Comparison of ENCODE assay signal across 6 cellular contexts in the genomic region with DNA sequence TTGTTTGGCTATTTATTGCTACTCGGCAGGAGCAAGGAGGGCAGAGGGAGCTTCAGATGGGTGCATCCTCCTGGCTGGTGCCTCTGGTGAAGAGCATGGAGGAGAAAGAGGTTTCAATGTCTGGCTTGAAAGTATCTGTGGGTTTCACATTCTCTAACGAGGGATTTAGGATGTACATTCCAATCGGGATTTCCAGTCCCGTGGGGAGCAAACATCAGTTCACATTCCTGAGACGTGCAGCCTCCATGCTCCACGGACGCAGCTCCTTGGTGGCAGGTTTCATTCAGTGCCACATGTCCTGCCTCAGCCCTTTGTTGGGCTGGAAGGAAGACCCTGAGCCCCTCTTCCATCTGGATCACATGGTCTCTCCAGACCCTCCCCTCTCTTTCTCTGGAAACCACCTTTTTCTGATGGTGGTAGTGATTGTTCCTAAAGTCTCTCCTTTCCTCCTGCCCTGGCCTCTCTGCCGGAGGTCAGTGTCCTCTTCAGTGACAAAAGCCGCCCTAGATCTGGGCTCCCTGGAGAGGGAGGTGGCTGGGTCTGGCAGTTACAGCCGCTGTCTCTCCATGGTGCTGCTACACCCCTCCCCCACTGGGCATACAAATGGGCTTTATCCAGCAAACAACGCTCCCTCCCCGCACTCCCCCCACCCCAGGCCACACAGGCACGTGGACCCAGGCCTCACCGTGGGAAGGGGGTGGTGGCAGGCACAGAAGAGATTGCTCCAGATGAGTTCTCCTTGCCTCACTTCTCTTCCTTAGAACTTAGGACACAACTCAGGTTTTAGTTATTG. TPM values are rescaled to one million over a fixed set of nuclear protein-coding genes. Genes with fewer than 3 reads are reported as not detected.
DNase-seq lines count a peak whose midpoint lies in the region; ATAC-seq and TF ChIP-seq lines count a peak whose summit lies in the region.

No MANE protein-coding gene starts in this region.

- peak overlapping the region; percentile 99 for H3K27ac Mint-ChIP-seq in nephron progenitor cell

- H3K9me3 Mint-ChIP-seq in nephron progenitor cell: no peaks in the 10 kb centered on the region

- peaks cover 4% of the 10 kb centered on the region for H3K27me3 Mint-ChIP-seq in nephron progenitor cell (ENCODE audit: low read depth, poor library complexity)

- in situ Hi-C loops in G401 (cut with HindIII; ENCODE audit: low sequenced_read_pairs): no loop called here

- no peak for ATAC-seq in GM18867 (IDR thresholded peaks at IDR 0.05; ENCODE audit: unreplicated experiment)
- ATAC-seq in GM18517 (IDR thresholded peaks at IDR 0.05; ENCODE audit: unreplicated experiment): no peak

- no peaks in the 10 kb centered on the region for H3K36me3 Mint-ChIP-seq in nephron progenitor cell (ENCODE audit: low read depth)

- peak overlapping the region; percentile 94 for H3K4me3 Mint-ChIP-seq in nephron progenitor cell

- peaks cover 60% of the 10 kb centered on the region for H3K4me1 Mint-ChIP-seq in nephron progenitor cell

- TF ChIP-seq CTCF in nephron progenitor cell (IDR thresholded peaks at IDR 0.05): no peak

- DNase-seq in G401 (ENCODE audit: low spot score) (peak; percentile 60), anterior cingulate cortex (lab: John Stamatoyannopoulos, UW) (peak in 52 of 58 donors; percentile 2 to 93 (median 62)), nephron progenitor cell (peak; percentile 47), cerebellar nuclear complex (lab: John Stamatoyannopoulos, UW) (no peak)

RNA-seq across cellular contexts. Expression of gene CA14, which starts 0.8 kb away (rescaled TPM):
- total RNA-seq in G401 (2014; rRNA removed; shearing (Covaris generic)): 20.7 and 42.6 TPM in 2 replicates

RNA-seq across cellular contexts. Expression of gene APH1A, which starts 12.1 kb away (rescaled TPM):
- 162 and 193 TPM in 2 replicates for total RNA-seq in G401 (2014; rRNA removed; shearing (Covaris generic))

RNA-seq across cellular contexts. Expression of gene C1orf54, which starts 15.8 kb away (rescaled TPM):
- total RNA-seq in G401 (2014; rRNA removed; shearing (Covaris generic)): 2.3 and 4.6 TPM in 2 replicates

RNA-seq across cellular contexts. Expression of gene ANP32E, which starts 20.8 kb away (rescaled TPM):
- total RNA-seq in G401 (2014; rRNA removed; shearing (Covaris generic)): 40.8 and 55.2 TPM in 2 replicates

RNA-seq across cellular contexts. Expression of gene CIART, which starts 25.6 kb away (rescaled TPM):
- total RNA-seq in G401 (2014; rRNA removed; shearing (Covaris generic)): 9.5 and 11.7 TPM in 2 replicates

Comparison
In these comparisons a context has a peak if more than half of its experiments do, and no peak if none do; other contexts are left out.
1. DNase-seq: peak in G401 (single experiment), anterior cingulate cortex (52 of 58) and nephron progenitor cell (single experiment); none in cerebellar nuclear complex (0 of 2).